Comparison of ENCODE assay signal across 17 cellular contexts in the genomic region with DNA sequence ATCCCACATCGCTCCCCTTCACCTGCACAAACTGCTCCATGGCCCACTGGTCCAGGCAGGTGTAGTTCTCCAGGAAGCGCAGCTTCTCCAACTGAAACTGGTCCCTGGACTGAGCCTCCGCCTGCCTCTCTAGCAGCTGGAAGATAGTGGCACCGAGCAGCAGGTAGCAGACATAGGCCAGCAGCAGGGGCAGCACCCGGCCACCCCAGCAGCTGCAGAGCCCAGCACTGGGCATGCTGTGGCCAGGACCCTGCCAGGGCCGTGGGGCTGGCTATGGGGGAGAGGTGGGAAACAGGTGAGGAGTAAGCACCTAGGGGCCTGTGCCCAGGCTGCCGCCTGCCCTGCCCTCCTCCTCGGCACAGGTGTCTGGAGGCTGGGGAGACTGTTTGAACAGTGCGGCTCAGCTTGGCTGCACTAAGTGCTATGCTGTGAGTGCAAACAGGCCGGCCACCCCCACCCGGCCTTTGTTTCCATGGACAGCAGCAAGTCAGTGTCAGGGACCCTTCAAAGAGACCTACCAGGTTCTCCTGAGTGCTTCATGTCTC. TPM values are rescaled to one million over a fixed set of nuclear protein-coding genes. Genes with fewer than 3 reads are reported as not detected.
"Had no signal": no experiment of that assay in that cellular context is flagged by ENCODE, and none has a peak within 500 bp of the region (broad histone marks: within the 10 kb centered on the region; RNA-seq: fewer than 3 reads in every experiment).

A gene (minus strand): TSS at position 397 of the 545 bp plus-strand sequence. CDS start 162 bp downstream, at position 235.

- H3K27me3 ChIP-seq: ascending aorta, foreskin keratinocyte, right lobe of liver, upper lobe of right lung had no signal

- H3K9me3 ChIP-seq: ascending aorta, mucosa of descending colon, psoas muscle, right lobe of liver, suprapubic skin, upper lobe of right lung had no signal

- DNase-seq: activated B cell treated with CpG ODN at 0.5 μM for 24 hours; activated CD4-positive, alpha-beta T cell treated with anti-CD3 and anti-CD28 coated beads, Interleukin-2, amount 10 ng/mL, durations not matched to agents 7 days and 5 days; activated CD8-positive, alpha-beta memory T cell treated with anti-CD3 and anti-CD28 coated beads for 24 hours; activated naive CD4-positive, alpha-beta T cell treated with Interleukin-2 at 50 U/mL for 16 hours; activated naive CD8-positive, alpha-beta T cell treated with anti-CD3 and anti-CD28 coated beads, Interleukin-2, amount 50 U/mL, for 24 hours; foreskin keratinocyte; mammary epithelial cell; mucosa of descending colon; natural killer cell; nucleus accumbens; psoas muscle; right lobe of liver; stimulated activated naive B cell treated with anti-CD40 and anti-IgM and Interleukin-4, amounts not matched to agents 10 μg/mL and 1 μg/mL and 100 μg/mL, for 72 hours; upper lobe of right lung had no signal

- H3K4me3 ChIP-seq: ascending aorta, mucosa of descending colon, psoas muscle, right lobe of liver, suprapubic skin, upper lobe of right lung had no signal

- H3K36me3 ChIP-seq: ascending aorta, right lobe of liver, suprapubic skin, upper lobe of right lung had no signal

- H3K4me1 ChIP-seq: foreskin keratinocyte, psoas muscle, right lobe of liver, suprapubic skin, upper lobe of right lung had no signal

- H3K27ac ChIP-seq: foreskin keratinocyte, psoas muscle, right lobe of liver, suprapubic skin, upper lobe of right lung had no signal

RNA-seq across cellular contexts. Expression of the gene that starts here (rescaled TPM):
- polyA plus RNA-seq: endothelial cell of umbilical vein, foreskin keratinocyte, mammary epithelial cell, psoas muscle had no signal
